12 cellular contexts compared by ENCODE assay signal in the genomic region with DNA sequence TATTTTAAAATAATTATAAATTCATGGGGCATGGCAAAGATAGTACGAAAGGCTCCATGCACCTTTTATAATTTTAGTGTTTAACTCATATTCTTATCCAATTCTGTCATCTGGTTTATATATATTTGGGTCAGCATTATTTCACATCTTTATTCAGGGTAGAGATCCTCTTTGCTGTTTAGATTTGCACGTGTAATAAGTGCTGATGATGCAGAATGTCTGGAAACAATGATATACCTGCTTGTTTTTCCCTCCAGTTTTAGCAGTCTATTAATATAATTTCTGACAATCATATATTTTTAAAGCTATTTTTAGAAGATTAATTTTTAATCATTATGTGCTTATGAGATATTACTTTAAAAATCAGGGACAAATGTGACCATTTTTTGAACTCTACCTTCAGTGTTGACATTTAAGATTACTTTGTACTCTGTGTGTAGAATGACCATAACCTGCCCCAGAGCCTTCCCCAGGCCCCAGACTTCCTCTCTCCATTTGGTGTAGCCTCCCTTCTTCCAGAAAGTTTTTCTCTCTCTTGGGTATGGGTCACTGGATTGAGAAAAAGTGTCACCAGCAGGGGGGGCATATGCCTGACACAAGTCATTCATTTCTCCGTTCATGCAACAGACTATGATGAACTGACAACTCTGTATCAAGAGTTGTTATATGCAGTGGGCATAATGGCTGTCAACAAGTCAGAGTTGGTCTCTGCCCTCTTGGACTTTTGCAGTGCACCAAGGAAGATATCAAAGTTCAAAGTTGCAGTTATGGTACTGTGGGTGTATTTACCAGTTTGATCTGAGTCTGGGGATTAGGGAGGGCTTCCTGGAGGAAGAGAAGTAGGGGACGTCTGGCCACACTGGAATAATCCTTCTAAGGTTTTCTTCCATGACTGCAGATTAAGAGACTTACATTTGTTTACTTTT.
DNase-seq lines count a peak whose midpoint lies in the region; TF ChIP-seq lines count a peak whose summit lies in the region.
"Had no signal": no experiment of that assay in that cellular context is flagged by ENCODE, and none has a peak within 500 bp of the region (broad histone marks: within the 10 kb centered on the region; RNA-seq: fewer than 3 reads in every experiment).

No MANE protein-coding gene starts in this region.

- no peak overlapping the region for H3K9ac ChIP-seq in SU-DHL-6 (ENCODE audit: low read length)

- in situ Hi-C loops in GM13977 (cut with MboI; ENCODE audit: low pct_unique_long_range_greater_than_20kb, low sequenced_read_pairs, unreplicated experiment), result loop anchor here (25.0 kb wide), 1 partner anchor 338 kb away; no protein-coding TSS in a partner anchor

- CTCF ChIA-PET in CD4-positive, alpha-beta memory T cell (lab: Charles Lee; ENCODE audit: partially characterized antibody), result interaction anchor here (0.6 to 2.1 kb wide), 4 partner anchors 16 to 866 kb away, joined by 3 to 10 read pairs (median 3); no protein-coding TSS in a partner anchor

- no peaks in the 10 kb centered on the region for H3K36me3 ChIP-seq in SU-DHL-6 (ENCODE audit: low read length)
- H3K36me3 ChIP-seq in CD4-positive, alpha-beta memory T cell (ENCODE audit: insufficient read depth, low read length), result no peaks in the 10 kb centered on the region
- H3K36me3 ChIP-seq: HAP-1 had no signal

- no peak overlapping the region for H3K4me2 ChIP-seq in SU-DHL-6 (ENCODE audit: low read depth, low read length, poor library complexity, severe bottlenecking)

- POLR2A ChIA-PET in CD4-positive, alpha-beta memory T cell (lab: Charles Lee; ENCODE audit: partially characterized antibody), result no interaction called here

- H4K20me1 ChIP-seq in SU-DHL-6 (ENCODE audit: low read depth, low read length), result no peaks in the 10 kb centered on the region

- H3K4me3 ChIP-seq in AG10803 (ENCODE audit: low read length) (no peak overlapping the region), SU-DHL-6 (ENCODE audit: insufficient read depth, low read length, poor library complexity, severe bottlenecking) (no peak overlapping the region)
- H3K4me3 ChIP-seq in CD4-positive, alpha-beta memory T cell (ENCODE audit: low read length in 2 of 2), result no peak overlapping the region
- H3K4me3 ChIP-seq: HAP-1 had no signal

- no peak overlapping the region for H2AFZ ChIP-seq in SU-DHL-6 (ENCODE audit: low read depth, low read length, severe bottlenecking)

- no peaks in the 10 kb centered on the region for H3K4me1 ChIP-seq in CD4-positive, alpha-beta memory T cell (ENCODE audit: insufficient read depth, low read length)

- peaks cover 15 to 24% of the 10 kb centered on the region in 2 donors for H3K36me3 Mint-ChIP-seq in CD4-positive, alpha-beta memory T cell

- H3K9me2 ChIP-seq in SU-DHL-6 (replicated peaks; ENCODE audit: insufficient read depth, low read length), result no peaks in the 10 kb centered on the region

- DNase-seq in AG10803 (ENCODE audit: low read depth) (no peak), GM13977 (ENCODE audit: low spot score) (peak; percentile 16), iPS-NIHi7 (ENCODE audit: extremely low spot score) (peak; percentile 27), retina (no peak), DMS79 treated with DMSO at 0.1 percent for 48 hours (lab: John Stamatoyannopoulos, UW) (no peak), NOMO-1 treated with dmso at 0.1 percent for 144 hours (lab: John Stamatoyannopoulos, UW; ENCODE audit: unreplicated experiment) (no peak)
- no peak for DNase-seq in CD4-positive, alpha-beta memory T cell
- DNase-seq: stimulated activated CD4-positive, alpha-beta T cell treated with anti-CD3 and anti-CD28 coated beads, Interleukin-2, amount 100 ng/mL, for 48 hours had no signal

- no peaks in the 10 kb centered on the region for H3F3A ChIP-seq in SU-DHL-6 (ENCODE audit: insufficient read depth)

- H3K27me3 Mint-ChIP-seq in CD4-positive, alpha-beta memory T cell, result no peaks in the 10 kb centered on the region
- H3K27me3 Mint-ChIP-seq: IgD-negative memory B cell had no signal

- no peak overlapping the region for H3K27ac ChIP-seq in SU-DHL-6 (ENCODE audit: low read depth, low read length)
- no peak overlapping the region for H3K27ac ChIP-seq in CD4-positive, alpha-beta memory T cell (ENCODE audit: low read depth, low read length)

- H3K79me2 ChIP-seq in SU-DHL-6 (ENCODE audit: insufficient read depth, low read length), result no peaks in the 10 kb centered on the region

- H3K27me3 ChIP-seq in SU-DHL-6 (ENCODE audit: low read length), result no peaks in the 10 kb centered on the region
- H3K27me3 ChIP-seq in CD4-positive, alpha-beta memory T cell (ENCODE audit: insufficient read depth, low read length), result no peaks in the 10 kb centered on the region

- no peak overlapping the region for H3K4me3 Mint-ChIP-seq in CD4-positive, alpha-beta memory T cell
- H3K4me3 Mint-ChIP-seq: activated T-helper 1 cell treated with anti-CD3 and anti-CD28 coated beads, Interleukin-12 subunit alpha, Interleukin-12 subunit beta, Interleukin-2, Interleukin-4 antibody, amounts not matched to agents 30 ng/mL and 10 ng/mL and 1 ng/mL, durations not matched to agents 14 hours and 24 hours and 36 hours; IgD-negative memory B cell had no signal

- H3K9me3 ChIP-seq in SU-DHL-6 (ENCODE audit: insufficient read depth, low read length), result no peaks in the 10 kb centered on the region
- no peaks in the 10 kb centered on the region for H3K9me3 ChIP-seq in CD4-positive, alpha-beta memory T cell (ENCODE audit: control insufficient read depth in 1 of 2, low read length in 2 of 2)
- H3K9me3 ChIP-seq: HAP-1 had no signal

- H3K4me1 Mint-ChIP-seq in CD4-positive, alpha-beta memory T cell, result peaks cover 0 to 4% (median under 1%) of the 10 kb centered on the region in 4 donors

- no peaks in the 10 kb centered on the region for H3K9me3 Mint-ChIP-seq in CD4-positive, alpha-beta memory T cell
- H3K9me3 Mint-ChIP-seq: activated T-helper 1 cell treated with anti-CD3 and anti-CD28 coated beads, Interleukin-12 subunit alpha, Interleukin-12 subunit beta, Interleukin-2, Interleukin-4 antibody, amounts not matched to agents 30 ng/mL and 10 ng/mL and 1 ng/mL, durations not matched to agents 14 hours and 24 hours and 36 hours; IgD-negative memory B cell had no signal

- intact Hi-C loops in CD4-positive, alpha-beta memory T cell (cut with micrococcal nuclease), result no loop called here

- peak; percentile 34 for TF ChIP-seq CTCF in AG10803 (conservative IDR thresholded peaks at IDR 0.05; ENCODE audit: low read length)
- TF ChIP-seq CTCF in GM13977 (IDR thresholded peaks at IDR 0.05; ENCODE audit: extremely low read depth, insufficient read depth, missing control alignments), result peak; percentile 48
- peak; percentile 37 for TF ChIP-seq CTCF in SU-DHL-6 (IDR thresholded peaks at IDR 0.05; ENCODE audit: insufficient read depth, low read length, poor library complexity, severe bottlenecking)

- H3K27ac Mint-ChIP-seq in CD4-positive, alpha-beta memory T cell, result peak overlapping the region in 1 of 7 donors; percentile 39
- H3K27ac Mint-ChIP-seq: activated T-helper 1 cell treated with anti-CD3 and anti-CD28 coated beads, Interleukin-12 subunit alpha, Interleukin-12 subunit beta, Interleukin-2, Interleukin-4 antibody, amounts not matched to agents 30 ng/mL and 10 ng/mL and 1 ng/mL, durations not matched to agents 14 hours and 24 hours and 36 hours had no signal

Comparison
In these comparisons a context has a peak if more than half of its experiments do, and no peak if none do; other contexts are left out.
1. DNase-seq: peak in GM13977 (single experiment) and iPS-NIHi7 (single experiment); none in AG10803 (single experiment), retina (single experiment), CD4-positive, alpha-beta memory T cell (0 of 5), DMS79 treated with DMSO at 0.1 percent for 48 hours (single experiment) and NOMO-1 treated with dmso at 0.1 percent for 144 hours (single experiment).
2. Peak in every context shown above with its lines, with median percentiles within 50 percentile points of each other: CTCF ChIP-seq.